ENCODE assay signal across 22 cellular contexts in genomic region chr10:1180836-1181235, GRCh38.
A peak's percentile ranks its signal among the peaks of the same experiment; 100 is the strongest.
DNase-seq lines count a peak whose midpoint lies in the region; ATAC-seq, FAIRE-seq and TF ChIP-seq lines count a peak whose summit lies in the region.
"Had no signal": no experiment of that assay in that cellular context is flagged by ENCODE, and none has a peak within 500 bp of the region (broad histone marks: within the 10 kb centered on the region; RNA-seq: fewer than 3 reads in every experiment).

No MANE protein-coding gene starts in this region.

- H3K4me3 Mint-ChIP-seq in activated CD4-positive, alpha-beta memory T cell treated with anti-CD3 and anti-CD28 coated beads, Interleukin-2, amount 10 ng/mL, durations not matched to agents 7 days and 5 days, result no peak overlapping the region
- H3K4me3 Mint-ChIP-seq in activated CD8-positive, alpha-beta memory T cell treated with anti-CD3 and anti-CD28 coated beads, Interleukin-2, amount 10 ng/mL, durations not matched to agents 7 days and 5 days, result no peak overlapping the region
- H3K4me3 Mint-ChIP-seq: activated naive CD8-positive, alpha-beta T cell treated with anti-CD3 and anti-CD28 coated beads, Interleukin-2, amount 50 U/mL, for 24 hours; memory B cell; natural killer cell treated with Interleukin-12 subunit alpha and Interleukin-12 subunit beta and Interleukin-15 and Interleukin-18, amount 100 ng/mL, for 72 hours; T-cell had no signal

- peak; percentile 3; the same call in 1 of the 2 replicates for TF ChIP-seq RAD21 in SK-N-SH (IDR thresholded peaks at IDR 0.05; ENCODE audit: low read length)

- no peaks in the 10 kb centered on the region for H3K9me2 ChIP-seq in SK-N-SH

- no peak overlapping the region for H4K5ac ChIP-seq in mesendoderm (ENCODE audit: low read length)

- no peaks in the 10 kb centered on the region for H3F3A ChIP-seq in SK-N-SH (replicated peaks; ENCODE audit: insufficient read depth)

- H3K9ac ChIP-seq in SK-N-SH, result no peak overlapping the region
- peak overlapping the region; percentile 22 for H3K9ac ChIP-seq in mesendoderm (ENCODE audit: low read length)
- H3K9ac ChIP-seq: BLaER1 had no signal

- TF ChIP-seq EP300 in SK-N-SH (IDR thresholded peaks at IDR 0.05; ENCODE audit: borderline replicate concordance in 1 of 2, low read depth in 1 of 2, low read length in 1 of 2), result no peak

- CTCF ChIA-PET in SK-N-SH (lab: Yijun Ruan, JAX), result interaction anchor here (1.1 to 1.3 kb wide), 3 partner anchors 11 to 114 kb away, joined by 3 to 4 read pairs (median 3); no protein-coding TSS in a partner anchor
- CTCF ChIA-PET in activated CD4-positive, alpha-beta memory T cell treated with anti-CD3 and anti-CD28 coated beads, Interleukin-2, amount 10 ng/mL, durations not matched to agents 7 days and 5 days (lab: Charles Lee), result no interaction called here
- CTCF ChIA-PET in activated CD8-positive, alpha-beta memory T cell treated with anti-CD3 and anti-CD28 coated beads, Interleukin-2, amount 10 ng/mL, durations not matched to agents 7 days and 5 days (lab: Charles Lee), result no interaction called here

- no peak overlapping the region for H3K18ac ChIP-seq in mesendoderm (ENCODE audit: low read length)

- H3K27ac Mint-ChIP-seq in activated CD4-positive, alpha-beta memory T cell treated with anti-CD3 and anti-CD28 coated beads, Interleukin-2, amount 10 ng/mL, durations not matched to agents 7 days and 5 days, result no peak overlapping the region
- H3K27ac Mint-ChIP-seq in activated CD8-positive, alpha-beta memory T cell treated with anti-CD3 and anti-CD28 coated beads, Interleukin-2, amount 10 ng/mL, durations not matched to agents 7 days and 5 days, result no peak overlapping the region
- H3K27ac Mint-ChIP-seq: activated naive CD8-positive, alpha-beta T cell treated with anti-CD3 and anti-CD28 coated beads, Interleukin-2, amount 50 U/mL, for 24 hours; memory B cell; natural killer cell treated with Interleukin-12 subunit alpha and Interleukin-12 subunit beta and Interleukin-15 and Interleukin-18, amount 100 ng/mL, for 72 hours; T-cell had no signal

- ATAC-seq in SK-N-SH treated with all-trans-retinoic acid at 6 μM for 48 hours (no peak), GM19463 (IDR thresholded peaks at IDR 0.05; ENCODE audit: unreplicated experiment) (no peak)
- ATAC-seq in activated CD8-positive, alpha-beta memory T cell treated with anti-CD3 and anti-CD28 coated beads, Interleukin-2, amount 10 ng/mL, durations not matched to agents 7 days and 5 days, result no peak
- ATAC-seq: activated naive CD8-positive, alpha-beta T cell treated with anti-CD3 and anti-CD28 coated beads, Interleukin-2, amount 50 U/mL, for 24 hours; natural killer cell treated with Interleukin-12 subunit alpha and Interleukin-12 subunit beta and Interleukin-15 and Interleukin-18, amount 100 ng/mL, for 72 hours; T-cell had no signal

- no peak overlapping the region for H2BK15ac ChIP-seq in mesendoderm (replicated peaks; ENCODE audit: low read depth)

- H2AFZ ChIP-seq in SK-N-SH (ENCODE audit: low read depth), result no peak overlapping the region

- no peak overlapping the region for H3K4ac ChIP-seq in mesendoderm (ENCODE audit: low read depth, low read length)

- no peak for TF ChIP-seq CTCF in SK-N-SH (IDR thresholded peaks at IDR 0.05)

- H2AK5ac ChIP-seq in mesendoderm (ENCODE audit: low read length), result no peak overlapping the region

- FAIRE-seq in urothelium cell line (lab: Jason Lieb, UNC), result no peak
- FAIRE-seq: kidney had no signal

- H3K9me3 ChIP-seq in SK-N-SH, result no peaks in the 10 kb centered on the region
- H3K9me3 ChIP-seq: testis had no signal

- H3K79me2 ChIP-seq in SK-N-SH (ENCODE audit: insufficient read depth) (no peaks in the 10 kb centered on the region), mesendoderm (ENCODE audit: control insufficient read depth, insufficient read depth, low read length) (no peaks in the 10 kb centered on the region)

- no peaks in the 10 kb centered on the region for H3K9me3 Mint-ChIP-seq in activated CD4-positive, alpha-beta memory T cell treated with anti-CD3 and anti-CD28 coated beads, Interleukin-2, amount 10 ng/mL, durations not matched to agents 7 days and 5 days
- H3K9me3 Mint-ChIP-seq in activated CD8-positive, alpha-beta memory T cell treated with anti-CD3 and anti-CD28 coated beads, Interleukin-2, amount 10 ng/mL, durations not matched to agents 7 days and 5 days (ENCODE audit: low read depth), result no peaks in the 10 kb centered on the region
- H3K9me3 Mint-ChIP-seq: activated naive CD8-positive, alpha-beta T cell treated with anti-CD3 and anti-CD28 coated beads, Interleukin-2, amount 50 U/mL, for 24 hours; memory B cell; natural killer cell treated with Interleukin-12 subunit alpha and Interleukin-12 subunit beta and Interleukin-15 and Interleukin-18, amount 100 ng/mL, for 72 hours; T-cell had no signal

- H3K27me3 Mint-ChIP-seq in activated CD4-positive, alpha-beta memory T cell treated with anti-CD3 and anti-CD28 coated beads, Interleukin-2, amount 10 ng/mL, durations not matched to agents 7 days and 5 days, result peaks cover 4% of the 10 kb centered on the region
- H3K27me3 Mint-ChIP-seq in activated CD8-positive, alpha-beta memory T cell treated with anti-CD3 and anti-CD28 coated beads, Interleukin-2, amount 10 ng/mL, durations not matched to agents 7 days and 5 days, result peaks cover 9% of the 10 kb centered on the region
- H3K27me3 Mint-ChIP-seq: activated naive CD8-positive, alpha-beta T cell treated with anti-CD3 and anti-CD28 coated beads, Interleukin-2, amount 50 U/mL, for 24 hours had no signal

- no peak for DNase-seq in SK-N-SH
- DNase-seq in mesendoderm, result peak; percentile 54
- DNase-seq in urothelium cell line (ENCODE audit: low spot score), result no peak
- no peak for DNase-seq in activated CD4-positive, alpha-beta memory T cell treated with anti-CD3 and anti-CD28 coated beads, Interleukin-2, amount 10 ng/mL, durations not matched to agents 7 days and 5 days
- no peak for DNase-seq in activated CD8-positive, alpha-beta memory T cell treated with anti-CD3 and anti-CD28 coated beads, Interleukin-2, amount 10 ng/mL, durations not matched to agents 7 days and 5 days
- DNase-seq: 8988T; activated CD8-positive, alpha-beta memory T cell treated with anti-CD3 and anti-CD28 coated beads for 24 hours; activated naive CD8-positive, alpha-beta T cell treated with anti-CD3 and anti-CD28 coated beads, Interleukin-2, amount 50 U/mL, for 24 hours; GDM1; glutamatergic neuron; IMR-90; kidney; NCI-H187 treated with DMSO at 0.1 percent for 48 hours; T-cell; testis had no signal

- no peaks in the 10 kb centered on the region for H3K4me1 Mint-ChIP-seq in activated CD4-positive, alpha-beta memory T cell treated with anti-CD3 and anti-CD28 coated beads, Interleukin-2, amount 10 ng/mL, durations not matched to agents 7 days and 5 days
- no peaks in the 10 kb centered on the region for H3K4me1 Mint-ChIP-seq in activated CD8-positive, alpha-beta memory T cell treated with anti-CD3 and anti-CD28 coated beads, Interleukin-2, amount 10 ng/mL, durations not matched to agents 7 days and 5 days
- H3K4me1 Mint-ChIP-seq: activated naive CD8-positive, alpha-beta T cell treated with anti-CD3 and anti-CD28 coated beads, Interleukin-2, amount 50 U/mL, for 24 hours; memory B cell; T-cell had no signal

- no peak overlapping the region for H2BK120ac ChIP-seq in mesendoderm (ENCODE audit: low read depth, low read length)

- no peak overlapping the region for H3K56ac ChIP-seq in mesendoderm (ENCODE audit: low read length)

- POLR2A ChIA-PET in SK-N-SH (lab: Yijun Ruan, JAX), result no interaction called here
- POLR2A ChIA-PET in activated CD4-positive, alpha-beta memory T cell treated with anti-CD3 and anti-CD28 coated beads, Interleukin-2, amount 10 ng/mL, durations not matched to agents 7 days and 5 days (lab: Charles Lee), result no interaction called here

- H3K4me2 ChIP-seq in SK-N-SH (no peak overlapping the region), mesendoderm (ENCODE audit: low read length) (no peak overlapping the region)
- H3K4me2 ChIP-seq: BLaER1 had no signal

- H3K4me3 ChIP-seq in SK-N-SH (ENCODE audit: low read depth in 2 of 2, low read length in 1 of 2), result no peak overlapping the region
- H3K4me3 ChIP-seq in mesendoderm (ENCODE audit: low read length), result no peak overlapping the region
- H3K4me3 ChIP-seq: BLaER1, cardiac muscle cell, testis had no signal

- no peak overlapping the region for H3K27ac ChIP-seq in SK-N-SH (ENCODE audit: low read depth in 2 of 2, low read length in 1 of 2)
- peak overlapping the region; percentile 65 for H3K27ac ChIP-seq in cingulate gyrus (ENCODE audit: low read depth, low read length)
- H3K27ac ChIP-seq in mesendoderm (ENCODE audit: low read depth, low read length), result no peak overlapping the region
- H3K27ac ChIP-seq: BLaER1, cardiac muscle cell, testis had no signal

- no peak overlapping the region for H4K8ac ChIP-seq in mesendoderm (ENCODE audit: low read depth, low read length)

- WGBS in SK-N-SH (ENCODE audit: low lambda C conversion rate), result 53% methylated on average over 10 of the region's 11 CpGs
- WGBS in mesendoderm (ENCODE audit: extremely low coverage, insufficient coverage, low lambda C conversion rate), result no CpG with 5 or more reads among the region's 11 CpGs

- H3K27me3 ChIP-seq in SK-N-SH (ENCODE audit: insufficient read depth) (no peaks in the 10 kb centered on the region), mesendoderm (ENCODE audit: insufficient read depth, low read length, poor library complexity) (no peaks in the 10 kb centered on the region)
- H3K27me3 ChIP-seq: BLaER1, cardiac muscle cell, testis had no signal

- no peak overlapping the region for H2BK5ac ChIP-seq in mesendoderm (ENCODE audit: low read length)

- H3K23ac ChIP-seq in mesendoderm (ENCODE audit: low read length), result no peak overlapping the region

- no peaks in the 10 kb centered on the region for H3K36me3 Mint-ChIP-seq in activated CD4-positive, alpha-beta memory T cell treated with anti-CD3 and anti-CD28 coated beads, Interleukin-2, amount 10 ng/mL, durations not matched to agents 7 days and 5 days (ENCODE audit: low read depth)
- H3K36me3 Mint-ChIP-seq in activated CD8-positive, alpha-beta memory T cell treated with anti-CD3 and anti-CD28 coated beads, Interleukin-2, amount 10 ng/mL, durations not matched to agents 7 days and 5 days, result no peaks in the 10 kb centered on the region
- H3K36me3 Mint-ChIP-seq: memory B cell; natural killer cell treated with Interleukin-12 subunit alpha and Interleukin-12 subunit beta and Interleukin-15 and Interleukin-18, amount 100 ng/mL, for 72 hours; T-cell had no signal

- H3K79me1 ChIP-seq in mesendoderm (ENCODE audit: low read length), result no peaks in the 10 kb centered on the region

- H3K36me3 ChIP-seq in SK-N-SH (replicated peaks in 1 of 2; ENCODE audit: control insufficient read depth in 1 of 2, insufficient read depth in 2 of 2, low read length in 1 of 2) (no peaks in the 10 kb centered on the region), mesendoderm (ENCODE audit: control insufficient read depth, insufficient read depth, low read length) (no peaks in the 10 kb centered on the region)
- H3K36me3 ChIP-seq: BLaER1, cardiac muscle cell had no signal

- H4K20me1 ChIP-seq in SK-N-SH (ENCODE audit: insufficient read depth), result no peaks in the 10 kb centered on the region
- H4K20me1 ChIP-seq: BLaER1 had no signal

- H3K4me1 ChIP-seq in SK-N-SH (ENCODE audit: control insufficient read depth in 1 of 2, insufficient read depth in 2 of 2, low read depth in 1 of 2, low read length in 1 of 2) (no peaks in the 10 kb centered on the region; a peak in 1 of 4 replicates), mesendoderm (ENCODE audit: control insufficient read depth, low read depth, low read length) (no peaks in the 10 kb centered on the region)
